ENCODE assay signal across 23 cellular contexts in the genomic region with DNA sequence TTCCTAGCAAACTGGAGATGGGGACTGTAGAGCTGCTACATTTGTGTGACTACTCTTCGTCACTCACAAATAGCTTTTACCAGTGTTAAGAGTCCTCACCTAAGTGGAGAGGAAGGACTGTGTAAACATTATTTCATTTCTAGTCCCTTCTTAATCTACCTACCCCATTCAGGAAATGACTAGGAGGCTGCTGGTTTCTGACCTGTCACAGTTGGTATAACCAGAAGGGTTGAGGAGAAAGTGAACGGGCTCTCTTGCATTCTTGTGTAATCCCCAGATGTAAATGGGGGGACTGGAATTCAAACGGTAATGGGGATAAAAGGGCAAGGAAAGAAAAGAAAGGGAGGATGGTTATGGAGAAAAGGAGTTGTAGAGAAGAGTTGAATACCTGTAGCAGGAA. TPM values are rescaled to one million over a fixed set of nuclear protein-coding genes. Genes with fewer than 3 reads are reported as not detected.
DNase-seq lines count a peak whose midpoint lies in the region; ATAC-seq and TF ChIP-seq lines count a peak whose summit lies in the region.
"Had no signal": no experiment of that assay in that cellular context is flagged by ENCODE, and none has a peak within 500 bp of the region (broad histone marks: within the 10 kb centered on the region; RNA-seq: fewer than 3 reads in every experiment).

No MANE protein-coding gene starts in this region.

- CTCF ChIA-PET in WTC11 (lab: Charles Lee): interaction anchor here (0.6 to 1.2 kb wide), 3 partner anchors 98 to 185 kb away, joined by 3 to 4 read pairs (median 3); no protein-coding TSS in a partner anchor

- H3K9me3 Mint-ChIP-seq in activated naive CD4-positive, alpha-beta T cell treated with anti-CD3 and anti-CD28 coated beads, Interleukin-2, amount 50 U/mL, for 72 hours: no peaks in the 10 kb centered on the region
- no peaks in the 10 kb centered on the region for H3K9me3 Mint-ChIP-seq in WTC11
- H3K9me3 Mint-ChIP-seq in immature natural killer cell: peaks cover 0 to 1% (median 0%) of the 10 kb centered on the region in 6 donors
- no peaks in the 10 kb centered on the region for H3K9me3 Mint-ChIP-seq in naive thymus-derived CD8-positive, alpha-beta T cell
- H3K9me3 Mint-ChIP-seq: brain; natural killer cell treated with Interleukin-12 subunit alpha and Interleukin-12 subunit beta and Interleukin-15 and Interleukin-18, amount 100 ng/mL, for 72 hours had no signal

- no peak for DNase-seq in activated naive CD4-positive, alpha-beta T cell treated with anti-CD3 and anti-CD28 coated beads, Interleukin-2, amount 50 U/mL, for 72 hours (ENCODE audit: low spot score in 2 of 2)
- DNase-seq in activated naive CD4-positive, alpha-beta T cell treated with Interleukin-2 at 50 U/mL for 16 hours: no peak
- DNase-seq in WTC11 (ENCODE audit: low spot score): no peak
- DNase-seq in immature natural killer cell: no peak
- no peak for DNase-seq in DMS 273 treated with DMSO at 0.1 percent for 48 hours (lab: John Stamatoyannopoulos, UW)
- no peak for DNase-seq in naive thymus-derived CD8-positive, alpha-beta T cell
- no peak for DNase-seq in NCI-H748 treated with DMSO at 0.1 percent for 48 hours (lab: John Stamatoyannopoulos, UW)
- DNase-seq in KG1 (lab: John Stamatoyannopoulos, UW): no peak
- DNase-seq: COR-L47; effector CD4-positive, alpha-beta T cell; erythroblast; heart left ventricle; IMR-90; midbrain; NCI-H1092 treated with DMSO at 0.1 percent for 48 hours; NCI-H2081; NK-92 treated with Interleukin-12 subunit alpha and Interleukin-12 subunit beta, amount 100 ng/mL, for 24 hours; PC-9; Right ventricle myocardium superior; T-helper 9 cell; upper lobe of left lung had no signal

- H3K27me3 Mint-ChIP-seq in WTC11 (ENCODE audit: low read depth) (no peaks in the 10 kb centered on the region), immature natural killer cell (ENCODE audit: low read depth in 3 of 3) (no peaks in the 10 kb centered on the region)
- H3K27me3 Mint-ChIP-seq in naive thymus-derived CD8-positive, alpha-beta T cell: no peaks in the 10 kb centered on the region
- H3K27me3 Mint-ChIP-seq: brain; natural killer cell treated with Interleukin-12 subunit alpha and Interleukin-12 subunit beta and Interleukin-15 and Interleukin-18, amount 100 ng/mL, for 72 hours had no signal

- peaks cover 10% of the 10 kb centered on the region for H3K4me1 Mint-ChIP-seq in WTC11
- peaks cover 9 to 20% of the 10 kb centered on the region in 2 donors for H3K4me1 Mint-ChIP-seq in immature natural killer cell
- peaks cover 6 to 16% (median 10%) of the 10 kb centered on the region in 4 donors for H3K4me1 Mint-ChIP-seq in naive thymus-derived CD8-positive, alpha-beta T cell

- H3K4me3 Mint-ChIP-seq in WTC11: no peak overlapping the region
- no peak overlapping the region for H3K4me3 Mint-ChIP-seq in immature natural killer cell
- H3K4me3 Mint-ChIP-seq in naive thymus-derived CD8-positive, alpha-beta T cell: no peak overlapping the region
- H3K4me3 Mint-ChIP-seq: brain; natural killer cell treated with Interleukin-12 subunit alpha and Interleukin-12 subunit beta and Interleukin-15 and Interleukin-18, amount 100 ng/mL, for 72 hours had no signal

- ATAC-seq in activated naive CD4-positive, alpha-beta T cell treated with anti-CD3 and anti-CD28 coated beads, Interleukin-2, amount 50 U/mL, for 72 hours: peak in 1 of 2 donors; percentile 51
- peak; percentile 60 for ATAC-seq in WTC11
- no peak for ATAC-seq in naive thymus-derived CD8-positive, alpha-beta T cell
- ATAC-seq: heart left ventricle had no signal

- H3K27ac Mint-ChIP-seq in activated naive CD4-positive, alpha-beta T cell treated with anti-CD3 and anti-CD28 coated beads, Interleukin-2, amount 50 U/mL, for 72 hours: peak overlapping the region; percentile 12 to 36
- H3K27ac Mint-ChIP-seq in WTC11 (no peak overlapping the region), immature natural killer cell (peak overlapping the region in 4 of 6 donors; percentile 27 to 84 (median 44))
- H3K27ac Mint-ChIP-seq in naive thymus-derived CD8-positive, alpha-beta T cell: peak overlapping the region in 3 of 10 donors; percentile 9 to 66 (median 41)
- H3K27ac Mint-ChIP-seq: brain; natural killer cell treated with Interleukin-12 subunit alpha and Interleukin-12 subunit beta and Interleukin-15 and Interleukin-18, amount 100 ng/mL, for 72 hours had no signal

- no peak for TF ChIP-seq CTCF in WTC11 (IDR thresholded peaks at IDR 0.05)

- no peaks in the 10 kb centered on the region for H3K36me3 Mint-ChIP-seq in activated naive CD4-positive, alpha-beta T cell treated with anti-CD3 and anti-CD28 coated beads, Interleukin-2, amount 50 U/mL, for 72 hours
- H3K36me3 Mint-ChIP-seq in WTC11: no peaks in the 10 kb centered on the region
- peaks cover 11 to 37% (median 21%) of the 10 kb centered on the region in 3 donors for H3K36me3 Mint-ChIP-seq in immature natural killer cell
- peaks cover 0 to 72% (median 14%) of the 10 kb centered on the region in 3 donors for H3K36me3 Mint-ChIP-seq in naive thymus-derived CD8-positive, alpha-beta T cell

- POLR2A ChIA-PET in WTC11 (lab: Charles Lee): no interaction called here
- POLR2A ChIA-PET in naive thymus-derived CD8-positive, alpha-beta T cell (lab: Charles Lee): no interaction called here

TF ChIP-seq in WTC11, 78 proteins besides CTCF, POLR2A, EP300 and RAD21:
- TF ChIP-seq MLX (CRISPR knock-in tag; IDR thresholded peaks at IDR 0.05) (no peak), E2F4 (CRISPR knock-in tag; IDR thresholded peaks at IDR 0.05; ENCODE audit: borderline replicate concordance, low read depth) (no peak), NR1H2 (CRISPR knock-in tag; IDR thresholded peaks at IDR 0.05) (no peak), TCF7 (CRISPR knock-in tag; IDR thresholded peaks at IDR 0.05; ENCODE audit: low read depth) (no peak), TEAD4 (CRISPR knock-in tag; IDR thresholded peaks at IDR 0.05) (no peak)
TF ChIP-seq in WTC11: peak in this region for 0.

RNA-seq across cellular contexts. Expression of gene BNIP1, which starts 35.4 kb away (rescaled TPM):
- total RNA-seq in activated naive CD4-positive, alpha-beta T cell treated with anti-CD3 and anti-CD28 coated beads, Interleukin-2, amount 50 U/mL, for 72 hours: 10 to 100 TPM; 19.1 to 31.4 TPM
- 11.3 to 15.4 TPM (median 12.4 TPM) in 3 replicates for total RNA-seq in WTC11 (2021)
- polyA plus RNA-seq in immature natural killer cell: 10 to 100 TPM; 14.4 to 34.7 (median 32.4) TPM
- 1 to 10 TPM; 6.9 to 8.3 TPM for total RNA-seq in naive thymus-derived CD8-positive, alpha-beta T cell
- 10 to 100 TPM; 11.0 to 19.3 (median 15.5) TPM for polyA plus RNA-seq in naive thymus-derived CD8-positive, alpha-beta T cell

RNA-seq across cellular contexts. Expression of gene CREBRF, which starts 52.8 kb away (rescaled TPM):
- 10 to 100 TPM; 12.7 to 39.6 TPM for total RNA-seq in activated naive CD4-positive, alpha-beta T cell treated with anti-CD3 and anti-CD28 coated beads, Interleukin-2, amount 50 U/mL, for 72 hours
- 5.7 to 7.2 TPM (median 6.3 TPM) in 3 replicates for total RNA-seq in WTC11 (2021)
- 10 to 100 TPM; 40.6 to 71.2 (median 48.5) TPM for polyA plus RNA-seq in immature natural killer cell
- 100 to 1,000 TPM in 1 of 2 experiments, 10 to 100 TPM in 1; 99.4 to 111 TPM for total RNA-seq in naive thymus-derived CD8-positive, alpha-beta T cell
- polyA plus RNA-seq in naive thymus-derived CD8-positive, alpha-beta T cell: 10 to 100 TPM; 52.6 to 61.6 (median 55.9) TPM
